In the genomic region with DNA sequence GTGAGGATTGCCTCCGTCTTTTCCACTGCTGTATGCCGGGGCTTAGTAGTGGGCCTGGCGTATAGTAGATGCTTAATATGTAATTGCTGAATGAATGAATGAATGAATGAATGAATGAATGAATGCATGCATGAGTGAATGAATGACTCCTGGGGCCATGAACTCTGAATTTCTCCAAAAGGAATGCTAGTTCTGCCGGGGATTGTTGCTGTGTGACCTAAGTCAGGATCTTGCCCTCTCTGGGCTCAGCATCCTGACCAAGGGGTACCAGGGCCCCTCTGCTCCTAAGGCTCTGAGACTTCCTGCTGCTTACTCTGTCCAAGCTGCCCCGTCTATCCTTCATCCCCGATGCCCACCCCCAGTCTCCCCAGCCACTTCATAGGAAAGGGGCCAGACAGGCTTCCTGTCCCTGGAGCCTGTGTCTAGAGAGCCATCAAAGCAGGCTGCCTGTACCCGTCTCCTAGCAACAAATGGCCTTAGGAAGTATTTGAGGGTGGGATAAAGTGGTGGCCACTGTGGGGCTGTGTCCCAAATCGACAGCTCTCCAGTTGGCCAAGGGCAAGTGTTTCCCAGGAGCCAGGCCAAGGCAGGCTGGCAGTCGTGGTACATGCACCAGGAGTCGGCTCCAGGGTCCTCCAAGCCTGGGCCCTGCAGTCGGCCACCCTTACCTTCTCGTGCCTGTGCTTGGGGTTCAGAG, we compare ENCODE assay signal across 1 cellular context.
TF ChIP-seq lines count a peak whose summit lies in the region.

No MANE protein-coding gene starts in this region.

TF ChIP-seq in HepG2, 621 proteins besides CTCF, POLR2A, EP300 and RAD21:
- TF ChIP-seq ZNF768 (CRISPR knock-in tag; IDR thresholded peaks at IDR 0.05) (peak; percentile 97), ZNF660 (CRISPR knock-in tag; IDR thresholded peaks at IDR 0.05; ENCODE audit: borderline replicate concordance, low read depth) (no peak), ZMYM3 (CRISPR knock-in tag; IDR thresholded peaks at IDR 0.05) (peak; percentile 64; the same call in 1 of the 2 replicates), ZNF547 (CRISPR knock-in tag; IDR thresholded peaks at IDR 0.05) (no peak), POLR2AphosphoS2 (IDR thresholded peaks at IDR 0.05; ENCODE audit: low read depth, low read length) (no peak), ZNF24 (IDR thresholded peaks at IDR 0.05) (peak; percentile 88), KDM1A (CRISPR knock-in tag; IDR thresholded peaks at IDR 0.05) (0 out of 2 replicates have a peak, but pooled peaks have one; percentile 46), GLMP (CRISPR knock-in tag; IDR thresholded peaks at IDR 0.05; ENCODE audit: borderline replicate concordance) (no peak), E2F1 (CRISPR knock-in tag; IDR thresholded peaks at IDR 0.05) (no peak)
- TF ChIP-seq, protein P1, sequence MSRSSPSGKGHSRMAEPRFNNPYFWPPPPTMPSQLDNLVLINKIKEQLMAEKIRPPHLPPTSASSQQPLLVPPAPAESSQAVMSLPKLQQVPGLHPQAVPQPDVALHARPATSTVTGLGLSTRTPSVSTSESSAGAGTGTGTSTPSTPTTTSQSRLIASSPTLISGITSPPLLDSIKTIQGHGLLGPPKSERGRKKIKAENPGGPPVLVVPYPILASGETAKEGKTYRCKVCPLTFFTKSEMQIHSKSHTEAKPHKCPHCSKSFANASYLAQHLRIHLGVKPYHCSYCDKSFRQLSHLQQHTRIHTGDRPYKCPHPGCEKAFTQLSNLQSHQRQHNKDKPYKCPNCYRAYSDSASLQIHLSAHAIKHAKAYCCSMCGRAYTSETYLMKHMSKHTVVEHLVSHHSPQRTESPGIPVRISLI (CRISPR knock-in tag; IDR thresholded peaks at IDR 0.05; ENCODE audit: borderline replicate concordance), result no peak
- TF ChIP-seq, protein P2, sequence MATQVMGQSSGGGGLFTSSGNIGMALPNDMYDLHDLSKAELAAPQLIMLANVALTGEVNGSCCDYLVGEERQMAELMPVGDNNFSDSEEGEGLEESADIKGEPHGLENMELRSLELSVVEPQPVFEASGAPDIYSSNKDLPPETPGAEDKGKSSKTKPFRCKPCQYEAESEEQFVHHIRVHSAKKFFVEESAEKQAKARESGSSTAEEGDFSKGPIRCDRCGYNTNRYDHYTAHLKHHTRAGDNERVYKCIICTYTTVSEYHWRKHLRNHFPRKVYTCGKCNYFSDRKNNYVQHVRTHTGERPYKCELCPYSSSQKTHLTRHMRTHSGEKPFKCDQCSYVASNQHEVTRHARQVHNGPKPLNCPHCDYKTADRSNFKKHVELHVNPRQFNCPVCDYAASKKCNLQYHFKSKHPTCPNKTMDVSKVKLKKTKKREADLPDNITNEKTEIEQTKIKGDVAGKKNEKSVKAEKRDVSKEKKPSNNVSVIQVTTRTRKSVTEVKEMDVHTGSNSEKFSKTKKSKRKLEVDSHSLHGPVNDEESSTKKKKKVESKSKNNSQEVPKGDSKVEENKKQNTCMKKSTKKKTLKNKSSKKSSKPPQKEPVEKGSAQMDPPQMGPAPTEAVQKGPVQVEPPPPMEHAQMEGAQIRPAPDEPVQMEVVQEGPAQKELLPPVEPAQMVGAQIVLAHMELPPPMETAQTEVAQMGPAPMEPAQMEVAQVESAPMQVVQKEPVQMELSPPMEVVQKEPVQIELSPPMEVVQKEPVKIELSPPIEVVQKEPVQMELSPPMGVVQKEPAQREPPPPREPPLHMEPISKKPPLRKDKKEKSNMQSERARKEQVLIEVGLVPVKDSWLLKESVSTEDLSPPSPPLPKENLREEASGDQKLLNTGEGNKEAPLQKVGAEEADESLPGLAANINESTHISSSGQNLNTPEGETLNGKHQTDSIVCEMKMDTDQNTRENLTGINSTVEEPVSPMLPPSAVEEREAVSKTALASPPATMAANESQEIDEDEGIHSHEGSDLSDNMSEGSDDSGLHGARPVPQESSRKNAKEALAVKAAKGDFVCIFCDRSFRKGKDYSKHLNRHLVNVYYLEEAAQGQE (IDR thresholded peaks at IDR 0.05; ENCODE audit: borderline replicate concordance in 1 of 2, low read depth in 1 of 2, low read length in 2 of 2), result no peak
